9 cellular contexts compared by ENCODE assay signal in genomic region chr6:17714879-17715860, GRCh38. TPM values are rescaled to one million over a fixed set of nuclear protein-coding genes. Genes with fewer than 3 reads are reported as not detected.
DNase-seq lines count a peak whose midpoint lies in the region; ATAC-seq, FAIRE-seq and TF ChIP-seq lines count a peak whose summit lies in the region.
"Had no signal": no experiment of that assay in that cellular context is flagged by ENCODE, and none has a peak within 500 bp of the region (broad histone marks: within the 10 kb centered on the region; RNA-seq: fewer than 3 reads in every experiment).

No MANE protein-coding gene starts in this region.

- H3K9ac ChIP-seq in PC-3 (ENCODE audit: low read length), result no peak overlapping the region

- peak overlapping the region; percentile 57 for H3K4me2 ChIP-seq in PC-3 (ENCODE audit: low read length)

- no peaks in the 10 kb centered on the region for H3K79me2 ChIP-seq in PC-3 (ENCODE audit: low read length)

- H3K9me2 ChIP-seq in PC-3 (replicated peaks; ENCODE audit: low read length), result no peaks in the 10 kb centered on the region

- POLR2A ChIA-PET in PC-3 (lab: Charles Lee; ENCODE audit: unreplicated experiment), result interaction anchor here (0.6 to 0.8 kb wide), 2 partner anchors 31 to 115 kb away, joined by 10 to 19 read pairs; partner anchors contain the start of gene FAM8A1

- TF ChIP-seq CTCF in PC-3 (conservative IDR thresholded peaks at IDR 0.05; ENCODE audit: low read depth, low read length) (no peak), bronchial epithelial cell (IDR thresholded peaks at IDR 0.05; ENCODE audit: insufficient read depth, low read length, severe bottlenecking) (no peak), retinal pigment epithelial cell (conservative IDR thresholded peaks at IDR 0.05; ENCODE audit: low read depth, low read length) (no peak), ovary (IDR thresholded peaks at IDR 0.05) (no peak)

- no peak for FAIRE-seq in bronchial epithelial cell (lab: Jason Lieb, UNC)

- CTCF ChIA-PET in PC-3 (lab: Charles Lee), result interaction anchor here (0.5 to 0.7 kb wide), 2 partner anchors 85 to 1711 kb away, joined by 3 to 13 read pairs; no protein-coding TSS in a partner anchor

- H3F3A ChIP-seq in PC-3 (ENCODE audit: low read length, unreplicated experiment), result no peaks in the 10 kb centered on the region

- ATAC-seq in HG02884 (IDR thresholded peaks at IDR 0.05; ENCODE audit: unreplicated experiment) (peak; percentile 89), PC-3 (peak; percentile 93)

- H3K4me3 ChIP-seq in PC-3 (ENCODE audit: low read length), result no peak overlapping the region
- H3K4me3 ChIP-seq in bronchial epithelial cell (ENCODE audit: low read depth, low read length), result no peak overlapping the region
- no peak overlapping the region for H3K4me3 ChIP-seq in retinal pigment epithelial cell (ENCODE audit: low read length)
- no peak overlapping the region for H3K4me3 ChIP-seq in ovary
- H3K4me3 ChIP-seq: adrenal gland had no signal

- WGBS in ovary, 3 donors, result 67 to 70% (median 70%) methylated on average over 10 of the region's 10 CpGs

- H4K20me1 ChIP-seq in PC-3 (ENCODE audit: low read length), result no peaks in the 10 kb centered on the region

- H3K9me3 ChIP-seq in PC-3 (ENCODE audit: low read length) (no peaks in the 10 kb centered on the region), ovary (no peaks in the 10 kb centered on the region)
- H3K9me3 ChIP-seq: adrenal gland had no signal

- no peaks in the 10 kb centered on the region for H3K27me3 ChIP-seq in PC-3 (ENCODE audit: low read length)
- H3K27me3 ChIP-seq in bronchial epithelial cell (ENCODE audit: control insufficient read depth, insufficient read depth, low read length), result no peaks in the 10 kb centered on the region
- H3K27me3 ChIP-seq in ovary, result no peaks in the 10 kb centered on the region
- H3K27me3 ChIP-seq: adrenal gland had no signal

- 0 out of 2 replicates have a peak overlapping the region, but pooled peaks have one; percentile 14 for H2AFZ ChIP-seq in PC-3 (ENCODE audit: low read length)

- intact Hi-C loops in PC-3 (cut with micrococcal nuclease), result no loop called here
- intact Hi-C loops in ovary (cut with DNase I), result no loop called here

- H3K27ac ChIP-seq in PC-3 (ENCODE audit: low read length), result no peak overlapping the region
- no peak overlapping the region for H3K27ac ChIP-seq in ovary

- H3K36me3 ChIP-seq in PC-3 (ENCODE audit: low read depth, low read length), result no peaks in the 10 kb centered on the region
- H3K36me3 ChIP-seq in bronchial epithelial cell (ENCODE audit: control insufficient read depth, insufficient read depth, low read length), result no peaks in the 10 kb centered on the region
- no peaks in the 10 kb centered on the region for H3K36me3 ChIP-seq in ovary
- H3K36me3 ChIP-seq: adrenal gland had no signal

- BruUV-seq in PC-3 (replicated peaks; lab: Mats Ljungman, UMichigan), result no TSS peak

- H3K4me1 ChIP-seq in PC-3 (ENCODE audit: insufficient read depth, low read length), result peaks cover 17% of the 10 kb centered on the region
- H3K4me1 ChIP-seq in ovary (ENCODE audit: insufficient read depth), result no peaks in the 10 kb centered on the region
- H3K4me1 ChIP-seq: adrenal gland had no signal

- DNase-seq in activated CD8-positive, alpha-beta memory T cell treated with anti-CD3 and anti-CD28 coated beads for 24 hours, result peak; percentile 61
- DNase-seq in activated CD8-positive, alpha-beta memory T cell treated with anti-CD3 and anti-CD28 coated beads, Interleukin-2, amount 50 U/mL, for 4 hours, result no peak
- peak; percentile 89 for DNase-seq in PC-3
- DNase-seq in bronchial epithelial cell (ENCODE audit: low read depth), result peak; percentile 92
- DNase-seq in retinal pigment epithelial cell (ENCODE audit: low read depth), result peak; percentile 60
- no peak for DNase-seq in ovary
- DNase-seq in DMS153 (lab: John Stamatoyannopoulos, UW), result no peak

- TF ChIP-seq EP300 in ovary (IDR thresholded peaks at IDR 0.05), result no peak

- no peak for TF ChIP-seq POLR2A in ovary (IDR thresholded peaks at IDR 0.05)

RNA-seq across cellular contexts. Expression of gene NUP153, which starts 8.4 kb away (rescaled TPM):
- total RNA-seq in PC-3 (2014; rRNA removed), result 48.3 and 48.5 TPM in 2 replicates
- total RNA-seq in bronchial epithelial cell, result 13.2 and 13.6 TPM in 2 replicates
- total RNA-seq in ovary, result 10 to 100 TPM; 25.2 to 43.4 (median 34.6) TPM
- 10 to 100 TPM; 14.2 to 29.9 TPM for polyA plus RNA-seq in ovary

Comparison
In these comparisons a context has a peak if more than half of its experiments do, and no peak if none do; other contexts are left out.
1. DNase-seq: peak in activated CD8-positive, alpha-beta memory T cell treated with anti-CD3 and anti-CD28 coated beads for 24 hours (single experiment), PC-3 (single experiment), bronchial epithelial cell (single experiment) and retinal pigment epithelial cell (single experiment); none in activated CD8-positive, alpha-beta memory T cell treated with anti-CD3 and anti-CD28 coated beads, Interleukin-2, amount 50 U/mL, for 4 hours (single experiment), ovary (0 of 5) and DMS153 (single experiment).